Comparison of ENCODE assay signal across 22 cellular contexts in the genomic region with DNA sequence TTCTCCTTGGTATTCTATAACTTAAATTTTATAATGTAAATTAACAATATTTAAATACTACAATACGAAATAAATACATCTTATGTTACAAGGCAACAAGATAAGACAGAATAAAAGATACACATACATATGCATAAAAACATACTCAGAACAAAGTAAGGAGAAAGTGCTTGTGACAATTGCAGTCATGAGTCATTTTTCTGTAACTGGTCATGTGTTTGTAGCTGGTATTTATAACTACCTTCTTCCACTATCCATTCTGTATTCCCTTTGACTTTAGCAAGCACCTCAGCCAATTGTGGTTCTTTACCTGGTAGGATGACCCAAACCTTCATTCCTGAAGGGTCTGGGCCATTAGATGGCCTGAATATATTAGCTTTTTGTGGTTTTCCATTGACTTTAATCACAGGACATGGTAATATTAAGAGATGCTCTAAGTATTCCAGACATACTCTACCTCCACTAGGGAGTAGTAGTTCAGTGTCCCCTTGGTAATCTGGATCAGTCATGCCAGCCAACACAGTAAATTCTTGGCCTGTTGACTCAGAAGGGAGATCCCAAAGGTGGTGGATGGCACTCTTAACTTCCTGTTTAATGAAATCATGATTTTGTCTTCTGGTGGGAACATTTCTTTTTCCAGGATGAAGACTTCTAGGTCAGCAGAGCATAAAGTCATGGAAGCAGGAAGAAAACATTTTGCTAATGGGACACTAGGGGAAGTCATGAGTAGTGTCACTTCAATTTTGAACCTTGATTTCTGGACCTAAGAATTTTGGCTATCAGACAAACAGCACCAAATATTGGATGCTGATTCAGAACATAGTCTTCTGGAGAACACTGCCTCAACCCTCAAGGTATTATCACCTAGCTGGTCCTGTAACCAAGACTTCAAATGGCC.
DNase-seq lines count a peak whose midpoint lies in the region; ATAC-seq, FAIRE-seq and TF ChIP-seq lines count a peak whose summit lies in the region.
"Had no signal": no experiment of that assay in that cellular context is flagged by ENCODE, and none has a peak within 500 bp of the region (broad histone marks: within the 10 kb centered on the region; RNA-seq: fewer than 3 reads in every experiment).

No MANE protein-coding gene starts in this region.

- no peaks in the 10 kb centered on the region for H4K20me1 ChIP-seq in GM23248 (ENCODE audit: insufficient read depth)
- H4K20me1 ChIP-seq: BLaER1 had no signal

- DNase-seq in GM23248 (peak; percentile 34), RCC 7860 (ENCODE audit: low spot score) (peak; percentile 98), fibroblast of pulmonary artery (ENCODE audit: low read depth) (peak; percentile 11), renal cortical epithelial cell (ENCODE audit: low read depth) (peak; percentile 96), sciatic nerve (ENCODE audit: low spot score) (no peak), germinal center (ENCODE audit: low spot score) (no peak), DMS53 (lab: John Stamatoyannopoulos, UW) (no peak)
- DNase-seq: activated CD8-positive, alpha-beta T cell treated with anti-CD3 and anti-CD28 coated beads for 36 hours; activated T-cell treated with anti-CD3 and anti-CD28 coated beads, Interleukin-2, amount 50 U/mL, for 72 hours; dermis blood vessel endothelial cell; DMS 273 treated with DMSO at 0.1 percent for 48 hours; GOT3; NCI-H1694 treated with DMSO at 0.1 percent for 48 hours; NCI-H2227 treated with DMSO at 0.1 percent for 48 hours; nephron progenitor cell; spleen; stimulated activated CD8-positive, alpha-beta memory T cell treated with anti-CD3 and anti-CD28 coated beads, Interleukin-4, amount 100 ng/mL, for 48 hours; T-cell; WERI-Rb-1 had no signal

- no peak overlapping the region for H3K9ac ChIP-seq in GM23248
- H3K9ac ChIP-seq: BLaER1 had no signal

- FAIRE-seq in RCC 7860 (lab: Jason Lieb, UNC), result peak; percentile 99

- H3F3A ChIP-seq in GM23248 (ENCODE audit: insufficient read depth), result no peaks in the 10 kb centered on the region

- no peak for ATAC-seq in sciatic nerve
- ATAC-seq: activated CD8-positive, alpha-beta T cell treated with anti-CD3 and anti-CD28 coated beads for 36 hours; activated naive CD4-positive, alpha-beta T cell treated with anti-CD3 and anti-CD28 coated beads, Interleukin-2, amount 50 U/mL, for 72 hours; activated T-cell treated with anti-CD3 and anti-CD28 coated beads, Interleukin-2, amount 50 U/mL, for 72 hours; T-cell had no signal

- H3K4me3 ChIP-seq in GM23248, result no peak overlapping the region
- no peak overlapping the region for H3K4me3 ChIP-seq in fibroblast of pulmonary artery (replicated peaks; ENCODE audit: low read depth, low read length)
- H3K4me3 ChIP-seq: BLaER1, prostate gland, spleen had no signal

- intact Hi-C loops in sciatic nerve (cut with DNase I), result no loop called here

- TF ChIP-seq CTCF in fibroblast of pulmonary artery (IDR thresholded peaks at IDR 0.05; ENCODE audit: low read length, missing control alignments), result no peak

- in situ Hi-C loops in GM23248 (cut with MboI), result no loop called here

- H3K9me2 ChIP-seq in GM23248 (ENCODE audit: insufficient read depth), result no peaks in the 10 kb centered on the region

- H3K27me3 ChIP-seq in GM23248 (replicated peaks; ENCODE audit: insufficient read depth), result no peaks in the 10 kb centered on the region
- H3K27me3 ChIP-seq: BLaER1, spleen had no signal

- H3K36me3 ChIP-seq in GM23248 (ENCODE audit: low read depth), result no peaks in the 10 kb centered on the region
- H3K36me3 ChIP-seq: BLaER1, prostate gland, spleen, WERI-Rb-1 had no signal

- WGBS in GM23248 (ENCODE audit: low coverage in 1 of 2, low lambda C conversion rate in 2 of 2, missing lambda C conversion rate in 2 of 2), 2 experiments, result 73 to 75% methylated on average over 1 of the region's 1 CpG

- no peaks in the 10 kb centered on the region for H3K79me2 ChIP-seq in GM23248 (ENCODE audit: insufficient read depth)

- no peak overlapping the region for H3K4me2 ChIP-seq in GM23248 (ENCODE audit: unreplicated experiment)
- H3K4me2 ChIP-seq: BLaER1 had no signal

- no peaks in the 10 kb centered on the region for H3K9me3 ChIP-seq in GM23248 (ENCODE audit: low read depth)
- H3K9me3 ChIP-seq: prostate gland had no signal

- no peak overlapping the region for H3K27ac ChIP-seq in GM23248
- H3K27ac ChIP-seq: BLaER1, prostate gland, spleen, WERI-Rb-1 had no signal

- H2AFZ ChIP-seq in GM23248, result no peak overlapping the region

- peaks cover 5% of the 10 kb centered on the region; the same call in 1 of the 2 replicates for H3K4me1 ChIP-seq in GM23248 (ENCODE audit: insufficient read depth)
- H3K4me1 ChIP-seq: BLaER1, prostate gland, spleen had no signal

Comparison
In these comparisons a context has a peak if more than half of its experiments do, and no peak if none do; other contexts are left out.
1. DNase-seq: peak in GM23248 (single experiment), RCC 7860 (single experiment), fibroblast of pulmonary artery (single experiment) and renal cortical epithelial cell (single experiment); none in sciatic nerve (single experiment), germinal center (single experiment) and DMS53 (single experiment).